ENCODE assay signal across 26 cellular contexts in the genomic region with DNA sequence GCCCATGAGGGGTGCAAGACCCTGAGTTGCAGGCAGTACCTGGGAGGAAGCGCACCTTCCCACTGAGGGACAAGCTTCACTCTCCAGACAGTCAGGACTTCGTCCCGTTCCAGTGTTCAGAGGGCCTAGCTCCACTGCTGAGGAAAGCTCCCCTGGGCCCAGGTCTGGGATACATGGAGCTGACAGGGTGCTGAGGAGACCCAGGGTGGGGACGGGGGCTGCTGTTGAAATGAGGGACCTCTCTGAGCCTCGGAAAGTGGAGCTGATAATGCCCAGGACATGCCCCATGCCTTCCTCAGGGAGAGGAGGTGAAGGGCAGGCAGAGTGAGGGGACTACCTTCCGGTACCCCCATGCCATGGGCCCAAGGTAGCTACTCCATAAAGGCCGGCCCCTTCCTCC.
DNase-seq lines count a peak whose midpoint lies in the region; ATAC-seq, FAIRE-seq and TF ChIP-seq lines count a peak whose summit lies in the region.
"Had no signal": no experiment of that assay in that cellular context is flagged by ENCODE, and none has a peak within 500 bp of the region (broad histone marks: within the 10 kb centered on the region; RNA-seq: fewer than 3 reads in every experiment).

No MANE protein-coding gene starts in this region.

- H4K91ac ChIP-seq in neuronal stem cell (ENCODE audit: low read depth, low read length, poor library complexity) = peak overlapping the region; percentile 99

- peak overlapping the region; percentile 80 for H2BK12ac ChIP-seq in neuronal stem cell (ENCODE audit: low read length)

- TF ChIP-seq CTCF in HepG2 (CRISPR knock-in tag; IDR thresholded peaks at IDR 0.05) (no peak), right lobe of liver (IDR thresholded peaks at IDR 0.05) (no peak)

- no peak for TF ChIP-seq RAD21 in HepG2 (CRISPR knock-in tag; IDR thresholded peaks at IDR 0.05)

- peaks cover 14% of the 10 kb centered on the region; the same call in 1 of the 2 replicates for H4K20me1 ChIP-seq in HepG2 (ENCODE audit: insufficient read depth, low read length)
- H4K20me1 ChIP-seq: BLaER1 had no signal

- peak overlapping the region; percentile 72 for H3K18ac ChIP-seq in neuronal stem cell (ENCODE audit: low read length)

- no peaks in the 10 kb centered on the region for H3K9me3 ChIP-seq in HepG2 (ENCODE audit: low read length)
- H3K9me3 ChIP-seq in right lobe of liver = no peaks in the 10 kb centered on the region
- H3K9me3 ChIP-seq in neuronal stem cell (replicated peaks in 1 of 2; ENCODE audit: control insufficient read depth in 2 of 2, insufficient read depth in 1 of 2, low read depth in 1 of 2, low read length in 2 of 2) = no peaks in the 10 kb centered on the region
- H3K9me3 ChIP-seq: BE2C, BLaER1 had no signal

- H2BK15ac ChIP-seq in neuronal stem cell (ENCODE audit: low read length) = peak overlapping the region; percentile 87

- H2BK5ac ChIP-seq in neuronal stem cell (ENCODE audit: low read length) = peak overlapping the region; percentile 92

- peak overlapping the region; percentile 45 for H3K4ac ChIP-seq in neuronal stem cell (ENCODE audit: low read length)

- no peaks in the 10 kb centered on the region for H3K79me1 ChIP-seq in neuronal stem cell (ENCODE audit: low read depth, low read length)

- ATAC-seq in HepG2 (peak; percentile 7; the same call in 1 of the 3 replicates), right lobe of liver (no peak)
- ATAC-seq: GM12878 had no signal

- H2AK5ac ChIP-seq in neuronal stem cell (ENCODE audit: low read depth, low read length) = peak overlapping the region; percentile 88

- intact Hi-C loops in HepG2 (cut with micrococcal nuclease; ENCODE audit: unreplicated experiment) (no loop called here), right lobe of liver (cut with DNase I) (no loop called here)

- no peaks in the 10 kb centered on the region for H3K79me2 ChIP-seq in HepG2 (ENCODE audit: insufficient read depth, low read length)

- in situ Hi-C loops in HepG2 (cut with HindIII; ENCODE audit: extremely low pct_ligation_motif_present, low pct_unique_long_range_greater_than_20kb) = no loop called here

- H2AFZ ChIP-seq in HepG2 (ENCODE audit: low read length) (no peak overlapping the region), neuronal stem cell (ENCODE audit: low read length) (no peak overlapping the region)

- H3K27ac ChIP-seq in HepG2 (ENCODE audit: extremely low read length, insufficient read depth, low read length) (no peak overlapping the region), right lobe of liver (no peak overlapping the region), neuronal stem cell (replicated peaks; ENCODE audit: low read length) (no peak overlapping the region)
- H3K27ac ChIP-seq: BLaER1 had no signal

- no peak overlapping the region for H3K14ac ChIP-seq in neuronal stem cell (ENCODE audit: low read length)

- peak overlapping the region; percentile 49 for H3K23ac ChIP-seq in neuronal stem cell (ENCODE audit: low read depth, low read length, poor library complexity)

- peaks cover 10 to 70% of the 10 kb centered on the region in 2 experiments for H3K27me3 ChIP-seq in HepG2 (ENCODE audit: control insufficient read depth in 1 of 2, insufficient read depth in 2 of 2, low read length in 2 of 2)
- H3K27me3 ChIP-seq in right lobe of liver = no peaks in the 10 kb centered on the region
- peaks cover 0 to 20% (median 0%) of the 10 kb centered on the region in 3 experiments for H3K27me3 ChIP-seq in neuronal stem cell (ENCODE audit: control insufficient read depth in 3 of 3, insufficient read depth in 3 of 3, low read depth in 1 of 3, low read length in 3 of 3)
- H3K27me3 ChIP-seq: BE2C, BLaER1 had no signal

- FAIRE-seq in HepG2 (lab: Jason Lieb, UNC) = no peak
- FAIRE-seq: A204.1, GM12878, GM12892, GM18507 had no signal

- no peak overlapping the region for H4K8ac ChIP-seq in neuronal stem cell (ENCODE audit: low read depth, low read length)

- DNase-seq in HepG2 (ENCODE audit: low spot score) (no peak), right lobe of liver (no peak), mesenteric fat pad (ENCODE audit: low spot score) (peak; percentile 57), neuronal stem cell (ENCODE audit: low spot score) (no peak), NCI-H2227 treated with DMSO at 0.1 percent for 48 hours (lab: John Stamatoyannopoulos, UW) (no peak), NCI-H1417 (lab: John Stamatoyannopoulos, UW) (no peak)
- DNase-seq: 8988T; ACHN; BE2C; C1 segment of cervical spinal cord; CD4-positive, alpha-beta memory T cell; CD4-positive, CD25-positive, alpha-beta regulatory T cell; CD8-positive, alpha-beta memory T cell; COR-L47; DMS 273 treated with DMSO at 0.1 percent for 48 hours; DMS153; DMS53; DMS79; DND-41; EL; GDM1 had no signal

- H3K4me3 ChIP-seq in HepG2 (replicated peaks in 1 of 3; ENCODE audit: insufficient read depth in 1 of 3, low read depth in 2 of 3, low read length in 3 of 3) = no peak overlapping the region
- H3K4me3 ChIP-seq in right lobe of liver = no peak overlapping the region
- no peak overlapping the region for H3K4me3 ChIP-seq in neuronal stem cell (ENCODE audit: low read length in 2 of 2)
- H3K4me3 ChIP-seq: BLaER1, GM12878 had no signal

- TF ChIP-seq POLR2A in HepG2 (IDR thresholded peaks at IDR 0.05; ENCODE audit: insufficient read depth in 1 of 2, low read depth in 2 of 2, low read length in 2 of 2) = no peak
- TF ChIP-seq POLR2A in right lobe of liver (IDR thresholded peaks at IDR 0.05) = no peak

- no TSS peak for BruUV-seq in HepG2 (replicated peaks; lab: Mats Ljungman, UMichigan)

- WGBS in HepG2 (ENCODE audit: low lambda C conversion rate) = 62% methylated on average over 6 of the region's 7 CpGs
- 60% methylated on average over 1 of the region's 7 CpGs for WGBS in right lobe of liver (ENCODE audit: insufficient coverage, low coverage, low lambda C conversion rate, missing lambda C conversion rate)
- WGBS in neuronal stem cell (ENCODE audit: extremely low coverage in 2 of 2, insufficient read length in 2 of 2, insufficient replicate concordance in 1 of 2), 2 donors = no CpG with 5 or more reads among the region's 7 CpGs

- peaks cover 28% of the 10 kb centered on the region for H3K4me1 ChIP-seq in HepG2 (ENCODE audit: insufficient read depth, low read length)
- H3K4me1 ChIP-seq in right lobe of liver = peaks cover 0 to 28% (median 14%) of the 10 kb centered on the region in 4 donors
- peaks cover 13 to 18% of the 10 kb centered on the region in 2 donors for H3K4me1 ChIP-seq in neuronal stem cell (ENCODE audit: control insufficient read depth in 2 of 2, insufficient read depth in 1 of 2, low read depth in 1 of 2, low read length in 2 of 2)
- H3K4me1 ChIP-seq: BE2C, BLaER1 had no signal

- H3K36me3 ChIP-seq in HepG2 (replicated peaks in 1 of 2; ENCODE audit: control insufficient read depth in 1 of 2, insufficient read depth in 2 of 2, low read length in 2 of 2) (no peaks in the 10 kb centered on the region), right lobe of liver (no peaks in the 10 kb centered on the region), neuronal stem cell (replicated peaks in 1 of 2; ENCODE audit: control insufficient read depth in 2 of 2, insufficient read depth in 2 of 2, low read length in 2 of 2) (no peaks in the 10 kb centered on the region)
- H3K36me3 ChIP-seq: BE2C, BLaER1 had no signal

- H3K9ac ChIP-seq in HepG2 (ENCODE audit: insufficient read depth, low read depth, low read length) (no peak overlapping the region), neuronal stem cell (ENCODE audit: low read depth, low read length, poor library complexity) (no peak overlapping the region)
- H3K9ac ChIP-seq: BLaER1 had no signal

- no peak overlapping the region for H3K4me2 ChIP-seq in HepG2 (ENCODE audit: low read depth, low read length)
- no peak overlapping the region for H3K4me2 ChIP-seq in neuronal stem cell (ENCODE audit: insufficient read depth, low read length, poor library complexity, severe bottlenecking)
- H3K4me2 ChIP-seq: BLaER1 had no signal

- CTCF ChIA-PET in HepG2 (lab: Yijun Ruan, JAX; ENCODE audit: low intra/inter-chr PET ratio, low total read pairs) = no interaction called here

- TF ChIP-seq EP300 in HepG2 (IDR thresholded peaks at IDR 0.05; ENCODE audit: low read depth in 2 of 2, low read length in 2 of 2) (no peak), HepG2 (CRISPR knock-in tag; IDR thresholded peaks at IDR 0.05; ENCODE audit: borderline replicate concordance) (no peak)

- peak overlapping the region; percentile 52 for H2BK120ac ChIP-seq in neuronal stem cell (ENCODE audit: low read depth, low read length)

- POLR2A ChIA-PET in HepG2 (lab: Yijun Ruan, JAX) = no interaction called here

TF ChIP-seq in HepG2, 621 proteins besides CTCF, POLR2A, EP300 and RAD21 (continues in another document):
- TF ChIP-seq ZNF232 (CRISPR knock-in tag; IDR thresholded peaks at IDR 0.05; ENCODE audit: borderline replicate concordance) (no peak), SALL1 (CRISPR knock-in tag; IDR thresholded peaks at IDR 0.05) (no peak), MAFG (CRISPR knock-in tag; IDR thresholded peaks at IDR 0.05) (no peak), ZNF660 (CRISPR knock-in tag; IDR thresholded peaks at IDR 0.05; ENCODE audit: borderline replicate concordance, low read depth) (no peak), MEIS1 (CRISPR knock-in tag; IDR thresholded peaks at IDR 0.05; ENCODE audit: borderline replicate concordance) (no peak), ZNF264 (CRISPR knock-in tag; IDR thresholded peaks at IDR 0.05) (no peak), ZNF430 (CRISPR knock-in tag; IDR thresholded peaks at IDR 0.05) (no peak), NR2C2 (CRISPR knock-in tag; IDR thresholded peaks at IDR 0.05; ENCODE audit: borderline replicate concordance) (no peak), CENPT (CRISPR knock-in tag; IDR thresholded peaks at IDR 0.05; ENCODE audit: low read depth) (no peak), ZMYM2 (CRISPR knock-in tag; IDR thresholded peaks at IDR 0.05) (no peak), ZNF761 (CRISPR knock-in tag; conservative IDR thresholded peaks at IDR 0.05) (no peak)
- TF ChIP-seq, protein P1, sequence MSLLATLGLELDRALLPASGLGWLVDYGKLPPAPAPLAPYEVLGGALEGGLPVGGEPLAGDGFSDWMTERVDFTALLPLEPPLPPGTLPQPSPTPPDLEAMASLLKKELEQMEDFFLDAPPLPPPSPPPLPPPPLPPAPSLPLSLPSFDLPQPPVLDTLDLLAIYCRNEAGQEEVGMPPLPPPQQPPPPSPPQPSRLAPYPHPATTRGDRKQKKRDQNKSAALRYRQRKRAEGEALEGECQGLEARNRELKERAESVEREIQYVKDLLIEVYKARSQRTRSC (CRISPR knock-in tag; IDR thresholded peaks at IDR 0.05; ENCODE audit: low read depth) = no peak
